In genomic region chr1:241603626-241604337, GRCh38 we compare ENCODE assay signal across 13 cellular contexts. TPM values are rescaled to one million over a fixed set of nuclear protein-coding genes. Genes with fewer than 3 reads are reported as not detected.
DNase-seq lines count a peak whose midpoint lies in the region; ATAC-seq and TF ChIP-seq lines count a peak whose summit lies in the region.
"Had no signal": no experiment of that assay in that cellular context is flagged by ENCODE, and none has a peak within 500 bp of the region (broad histone marks: within the 10 kb centered on the region; RNA-seq: fewer than 3 reads in every experiment).

No MANE protein-coding gene starts in this region.

- peak overlapping the region; percentile 37 for H2AFZ ChIP-seq in mammary epithelial cell (ENCODE audit: low read depth, low read length)

- H3K36me3 ChIP-seq in mammary epithelial cell (ENCODE audit: insufficient read depth, low read length) = no peaks in the 10 kb centered on the region

- H3K9ac ChIP-seq in mammary epithelial cell (ENCODE audit: insufficient read depth, low read length) = peak overlapping the region; percentile 42

- TF ChIP-seq CTCF in AG09309 (IDR thresholded peaks at IDR 0.05; ENCODE audit: control insufficient read depth, insufficient read depth, low read depth, low read length, missing control alignments) = no peak
- no peak for TF ChIP-seq CTCF in mammary epithelial cell (conservative IDR thresholded peaks at IDR 0.05 in 1 of 2, IDR thresholded peaks at IDR 0.05 in 1 of 2; ENCODE audit: extremely low read depth in 1 of 2, insufficient read depth in 1 of 2, low read depth in 1 of 2, low read length in 2 of 2)
- TF ChIP-seq CTCF in RWPE1 (conservative IDR thresholded peaks at IDR 0.05; ENCODE audit: low read depth) = no peak

- DNase-seq in AG09309 (ENCODE audit: low read depth) (peak; percentile 43), M059J (ENCODE audit: low read depth) (peak; percentile 82), mammary epithelial cell (peak; percentile 82), myocyte (ENCODE audit: low read depth) (peak; percentile 74), RWPE1 (ENCODE audit: low spot score) (no peak), NCI-H1436 treated with DMSO at 0.1 percent for 48 hours (lab: John Stamatoyannopoulos, UW) (no peak)
- DNase-seq in stimulated activated CD4-positive, alpha-beta T cell treated with anti-CD3 and anti-CD28 coated beads, Interleukin-15, amount 100 ng/mL, for 24 hours = no peak
- DNase-seq: activated CD4-positive, alpha-beta T cell treated with anti-CD3 and anti-CD28 coated beads, Interleukin-2, amount 50 U/mL, for 4 hours; midbrain; NCI-H345 had no signal

- H3K4me1 ChIP-seq in mammary epithelial cell (ENCODE audit: insufficient read depth, low read length) = peaks cover 54% of the 10 kb centered on the region

- dilution Hi-C loops in mammary epithelial cell (cut with HindIII; ENCODE audit: low sequenced_read_pairs) = no loop called here

- H3K4me3 ChIP-seq in AG09309 (ENCODE audit: control insufficient read depth, low read depth, low read length) = no peak overlapping the region
- no peak overlapping the region for H3K4me3 ChIP-seq in mammary epithelial cell (replicated peaks in 1 of 3; ENCODE audit: insufficient read depth in 1 of 3, low read depth in 2 of 3, low read length in 3 of 3)

- POLR2A ChIA-PET in RWPE1 (lab: Yijun Ruan, JAX; ENCODE audit: low non-redundant PET) = no interaction called here

- intact Hi-C loops in mammary epithelial cell (cut with micrococcal nuclease) = no loop called here

- WGBS in mammary epithelial cell (ENCODE audit: low coverage, missing lambda C conversion rate) = 31% methylated on average over 5 of the region's 5 CpGs

- no peak for ATAC-seq in GM19397 (IDR thresholded peaks at IDR 0.05; ENCODE audit: unreplicated experiment)

- CTCF ChIA-PET in mammary epithelial cell (lab: Charles Lee; ENCODE audit: low non-redundant PET) = no interaction called here
- CTCF ChIA-PET in RWPE1 (lab: Yijun Ruan, JAX) = interaction anchor here (0.6 kb wide), 1 partner anchor 73 kb away, joined by 3 read pairs; no protein-coding TSS in a partner anchor

- no TSS peak for BruUV-seq in mammary epithelial cell (replicated peaks; lab: Mats Ljungman, UMichigan)

- no peaks in the 10 kb centered on the region for H4K20me1 ChIP-seq in mammary epithelial cell (ENCODE audit: insufficient read depth, low read length)

- H3K27ac ChIP-seq in mammary epithelial cell (ENCODE audit: insufficient read depth, low read depth, low read length) (peak overlapping the region; percentile 69), RWPE1 (no peak overlapping the region)

- H3K4me2 ChIP-seq in mammary epithelial cell (ENCODE audit: insufficient read depth, low read depth, low read length) = peak overlapping the region; percentile 57

- H3K9me3 ChIP-seq in mammary epithelial cell (replicated peaks; ENCODE audit: insufficient read depth, low read length) = no peaks in the 10 kb centered on the region

- no peaks in the 10 kb centered on the region for H3K79me2 ChIP-seq in mammary epithelial cell (ENCODE audit: insufficient read depth, low read length)

- in situ Hi-C loops in mammary epithelial cell (cut with MboI; ENCODE audit: low sequenced_read_pairs in 2 of 2) = no loop called here

- no peaks in the 10 kb centered on the region for H3K27me3 ChIP-seq in mammary epithelial cell (ENCODE audit: insufficient read depth, low read length)

RNA-seq across cellular contexts. Expression of gene CHML, which starts 36.4 kb away (rescaled TPM):
- 11.9 and 16.9 TPM in 2 replicates for total RNA-seq in M059J (2014; rRNA removed; shearing (Covaris generic))
- 10 to 100 TPM; 15.0 to 25.3 TPM for total RNA-seq in mammary epithelial cell
- polyA plus RNA-seq in mammary epithelial cell = 5.9 TPM
- polyA minus RNA-seq in mammary epithelial cell = 11.3 TPM
- total RNA-seq in myocyte = 2.3 and 3.3 TPM in 2 replicates
- 2.1 TPM for polyA plus RNA-seq in myocyte (2012)

RNA-seq across cellular contexts. Expression of gene OPN3, which starts 36.4 kb away (rescaled TPM):
- total RNA-seq in M059J (2014; rRNA removed; shearing (Covaris generic)) = 30.2 and 30.8 TPM in 2 replicates
- total RNA-seq in mammary epithelial cell = 10 to 100 TPM; 21.3 to 36.5 TPM
- polyA plus RNA-seq in mammary epithelial cell = 28.1 TPM
- 14.9 TPM for polyA minus RNA-seq in mammary epithelial cell
- 21.2 and 23.6 TPM in 2 replicates for total RNA-seq in myocyte
- polyA plus RNA-seq in myocyte (2012) = 39.5 TPM

RNA-seq across cellular contexts. Expression of gene WDR64, which starts 48.3 kb away (rescaled TPM):
- total RNA-seq in M059J (2014; rRNA removed; shearing (Covaris generic)) = not detected in 2 replicates
- not detected for total RNA-seq in mammary epithelial cell
- polyA plus RNA-seq in mammary epithelial cell = not detected
- polyA minus RNA-seq in mammary epithelial cell = not detected
- not detected in 2 replicates for total RNA-seq in myocyte
- 0.18 TPM for polyA plus RNA-seq in myocyte (2012)
- total RNA-seq: H1 had no signal
- polyA plus RNA-seq: BJ had no signal

Comparison
In these comparisons a context has a peak if more than half of its experiments do, and no peak if none do; other contexts are left out.
1. DNase-seq: peak in AG09309 (single experiment), M059J (single experiment), mammary epithelial cell (single experiment) and myocyte (single experiment); none in RWPE1 (single experiment), NCI-H1436 treated with DMSO at 0.1 percent for 48 hours (single experiment) and stimulated activated CD4-positive, alpha-beta T cell treated with anti-CD3 and anti-CD28 coated beads, Interleukin-15, amount 100 ng/mL, for 24 hours (single experiment).